Comparison of ENCODE assay signal across 1 cellular context in the genomic region with DNA sequence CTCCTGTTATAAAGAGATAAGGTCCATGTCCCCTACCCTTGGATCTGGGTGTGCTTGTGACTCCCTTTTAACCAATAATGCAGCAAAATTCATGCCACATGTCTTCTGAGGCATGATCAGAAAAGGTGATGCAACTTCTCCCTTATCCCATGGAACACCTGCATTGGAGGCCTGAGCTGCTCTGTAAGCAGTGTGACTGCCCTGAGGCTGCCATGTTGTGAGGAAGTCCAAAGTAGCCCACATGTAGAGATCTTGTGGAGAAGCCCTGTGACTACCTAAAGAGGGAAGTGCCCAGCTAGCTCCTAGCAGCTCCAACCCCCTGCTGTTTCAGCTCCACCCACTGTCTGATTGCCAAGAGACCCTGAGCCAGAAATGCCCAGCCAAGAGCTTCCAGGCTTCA.
TF ChIP-seq lines count a peak whose summit lies in the region.

No MANE protein-coding gene starts in this region.

TF ChIP-seq in IMR-90, 13 proteins besides CTCF, POLR2A, EP300 and RAD21 (continued from another document):
- TF ChIP-seq CEBPB (IDR thresholded peaks at IDR 0.05; ENCODE audit: low read depth, low read length), result peak; percentile 49; the same call in 1 of the 2 replicates
